In genomic region chr17:19648475-19649406, GRCh38 we compare ENCODE assay signal across 1 cellular context.
A peak's percentile ranks its signal among the peaks of the same experiment; 100 is the strongest.
TF ChIP-seq lines count a peak whose summit lies in the region.

TSS of gene ALDH3A2 (plus strand) at chr17:19648751. CDS start at chr17:19648972, 221 bp downstream.

TF ChIP-seq in HepG2, 621 proteins besides CTCF, POLR2A, EP300 and RAD21 (continued from another document and continues in another):
- TF ChIP-seq ZNF280D (CRISPR knock-in tag; IDR thresholded peaks at IDR 0.05) (no peak; the same call in none of the 2 replicates), AFF4 (CRISPR knock-in tag; IDR thresholded peaks at IDR 0.05) (peak; percentile 95), PLSCR1 (CRISPR knock-in tag; IDR thresholded peaks at IDR 0.05; ENCODE audit: borderline replicate concordance) (peak; percentile 95), SP1 (IDR thresholded peaks at IDR 0.05) (no peak), SP1 (CRISPR knock-in tag; IDR thresholded peaks at IDR 0.05) (peak; percentile 73; the same call in 1 of the 2 replicates), KLF6 (CRISPR knock-in tag; IDR thresholded peaks at IDR 0.05) (peak; percentile 98), SNAPC2 (CRISPR knock-in tag; IDR thresholded peaks at IDR 0.05) (peak; percentile 21; the same call in 1 of the 2 replicates), LBX2 (CRISPR knock-in tag; IDR thresholded peaks at IDR 0.05; ENCODE audit: borderline replicate concordance) (peak; percentile 93; the same call in 1 of the 2 replicates), POLR2AphosphoS5 (IDR thresholded peaks at IDR 0.05; ENCODE audit: low read depth, low read length) (peak; percentile 85), SRF (IDR thresholded peaks at IDR 0.05; ENCODE audit: low read depth, low read length) (no peak), ZNF12 (CRISPR knock-in tag; IDR thresholded peaks at IDR 0.05) (peak; percentile 51; the same call in 1 of the 2 replicates), TFDP2 (CRISPR knock-in tag; IDR thresholded peaks at IDR 0.05) (peak; percentile 96), ZNF282 (IDR thresholded peaks at IDR 0.05; ENCODE audit: partially characterized antibody) (no peak), XBP1 (CRISPR knock-in tag; IDR thresholded peaks at IDR 0.05) (peak; percentile 50; the same call in 1 of the 2 replicates), STAT5B (CRISPR knock-in tag; IDR thresholded peaks at IDR 0.05) (no peak; the same call in 1 of the 2 replicates), U2AF2 (IDR thresholded peaks at IDR 0.05; ENCODE audit: low read depth, low read length) (no peak), ZFAT (CRISPR knock-in tag; conservative IDR thresholded peaks at IDR 0.05) (0 out of 2 replicates have a peak, but pooled peaks have one; percentile 35), MIER2 (CRISPR knock-in tag; IDR thresholded peaks at IDR 0.05) (peak; percentile 75), TRAFD1 (CRISPR knock-in tag; IDR thresholded peaks at IDR 0.05; ENCODE audit: borderline replicate concordance) (no peak), KLF12 (CRISPR knock-in tag; IDR thresholded peaks at IDR 0.05; ENCODE audit: borderline replicate concordance) (peak; percentile 97), HHEX (CRISPR knock-in tag; IDR thresholded peaks at IDR 0.05) (no peak), ATF3 (CRISPR knock-in tag; IDR thresholded peaks at IDR 0.05) (peak; percentile 63), ATF7 (IDR thresholded peaks at IDR 0.05) (no peak), ATF7 (CRISPR knock-in tag; IDR thresholded peaks at IDR 0.05) (no peak), GATAD2A (CRISPR knock-in tag; IDR thresholded peaks at IDR 0.05) (peak; percentile 92), JUN (CRISPR knock-in tag; IDR thresholded peaks at IDR 0.05) (peak; percentile 59; the same call in 1 of the 2 replicates), NR1H2 (CRISPR knock-in tag; IDR thresholded peaks at IDR 0.05; ENCODE audit: borderline replicate concordance, low read depth) (0 out of 2 replicates have a peak, but pooled peaks have one; percentile 66), UBTF (CRISPR knock-in tag; IDR thresholded peaks at IDR 0.05) (peak; percentile 100), ZNF350 (CRISPR knock-in tag; IDR thresholded peaks at IDR 0.05; ENCODE audit: borderline replicate concordance, low read depth) (peak; percentile 94), ZNF569 (CRISPR knock-in tag; IDR thresholded peaks at IDR 0.05; ENCODE audit: borderline replicate concordance) (peak; percentile 73; the same call in 1 of the 2 replicates), PTBP1 (IDR thresholded peaks at IDR 0.05; ENCODE audit: low read depth, low read length, poor library complexity, severe bottlenecking) (no peak), DNMT3B (CRISPR knock-in tag; conservative IDR thresholded peaks at IDR 0.05) (peak; percentile 66; the same call in 1 of the 2 replicates), CEBPZ (IDR thresholded peaks at IDR 0.05; ENCODE audit: low read length) (no peak), ZNF816 (CRISPR knock-in tag; IDR thresholded peaks at IDR 0.05; ENCODE audit: borderline replicate concordance) (no peak; the same call in 1 of the 2 replicates), NR2F6 (IDR thresholded peaks at IDR 0.05) (peak; percentile 85), NR2F6 (CRISPR knock-in tag; IDR thresholded peaks at IDR 0.05) (peak; percentile 94), ZNF644 (CRISPR knock-in tag; IDR thresholded peaks at IDR 0.05; ENCODE audit: low read depth) (no peak), ZNF335 (CRISPR knock-in tag; IDR thresholded peaks at IDR 0.05) (peak; percentile 83; the same call in 1 of the 2 replicates), ZNF343 (CRISPR knock-in tag; IDR thresholded peaks at IDR 0.05) (no peak), ZNF326 (CRISPR knock-in tag; IDR thresholded peaks at IDR 0.05; ENCODE audit: borderline replicate concordance) (no peak; the same call in 1 of the 2 replicates), MEF2D (CRISPR knock-in tag; IDR thresholded peaks at IDR 0.05) (peak; percentile 83), CSRNP1 (CRISPR knock-in tag; IDR thresholded peaks at IDR 0.05) (peak; percentile 87), ARHGAP35 (CRISPR knock-in tag; IDR thresholded peaks at IDR 0.05; ENCODE audit: borderline replicate concordance) (peak; percentile 80), ZNF550 (CRISPR knock-in tag; IDR thresholded peaks at IDR 0.05; ENCODE audit: borderline replicate concordance) (0 out of 2 replicates have a peak, but pooled peaks have one; percentile 95)
